ENCODE assay signal across 8 cellular contexts in genomic region chr1:156385534-156386031, GRCh38. TPM values are rescaled to one million over a fixed set of nuclear protein-coding genes. Genes with fewer than 3 reads are reported as not detected.
DNase-seq lines count a peak whose midpoint lies in the region; ATAC-seq and TF ChIP-seq lines count a peak whose summit lies in the region.

No MANE protein-coding gene starts in this region.

- no peak overlapping the region for H3K4me3 ChIP-seq in right cardiac atrium (ENCODE audit: low read length)
- no peak overlapping the region for H3K4me3 ChIP-seq in smooth muscle cell

- 13% methylated on average over 9 of the region's 9 CpGs for WGBS in right cardiac atrium
- 17% methylated on average over 9 of the region's 9 CpGs for WGBS in smooth muscle cell (ENCODE audit: low lambda C conversion rate)

- no peaks in the 10 kb centered on the region for H3K9me3 Mint-ChIP-seq in T-helper 2 cell treated with Interferon-gamma antibody and Interleukin-4, amounts not matched to agents 5 μg/mL and 100 μg/mL, for 36 hours

- H2AFZ ChIP-seq in smooth muscle cell (ENCODE audit: low read depth), result no peak overlapping the region

- no peaks in the 10 kb centered on the region for H4K20me1 ChIP-seq in smooth muscle cell (ENCODE audit: low read depth)

- H3K27me3 Mint-ChIP-seq in T-helper 2 cell treated with Interferon-gamma antibody and Interleukin-4, amounts not matched to agents 5 μg/mL and 100 μg/mL, for 36 hours (ENCODE audit: low read depth), result peaks cover 43% of the 10 kb centered on the region

- H3K9ac ChIP-seq in smooth muscle cell (ENCODE audit: low read depth), result no peak overlapping the region

- no peaks in the 10 kb centered on the region for H3F3A ChIP-seq in smooth muscle cell (ENCODE audit: low read depth)

- H3K4me2 ChIP-seq in smooth muscle cell, result no peak overlapping the region

- H3K4me1 ChIP-seq in right cardiac atrium (ENCODE audit: control insufficient read depth, insufficient read depth, low read length), result no peaks in the 10 kb centered on the region
- peaks cover 15% of the 10 kb centered on the region for H3K4me1 ChIP-seq in smooth muscle cell (ENCODE audit: low read depth)

- no peaks in the 10 kb centered on the region for H3K79me2 ChIP-seq in smooth muscle cell (ENCODE audit: low read depth)

- H3K9me3 ChIP-seq in right cardiac atrium (ENCODE audit: control insufficient read depth, low read length), result no peaks in the 10 kb centered on the region
- H3K9me3 ChIP-seq in smooth muscle cell (replicated peaks; ENCODE audit: low read depth), result no peaks in the 10 kb centered on the region

- ATAC-seq in right cardiac atrium (peak; percentile 24 to 42), HG03025 (IDR thresholded peaks at IDR 0.05; ENCODE audit: low FRiP score, unreplicated experiment) (no peak), HG03175 (IDR thresholded peaks at IDR 0.05; ENCODE audit: unreplicated experiment) (no peak)

- no peaks in the 10 kb centered on the region for H3K36me3 ChIP-seq in smooth muscle cell (ENCODE audit: low read depth)

- H3K4me1 Mint-ChIP-seq in T-helper 2 cell treated with Interferon-gamma antibody and Interleukin-4, amounts not matched to agents 5 μg/mL and 100 μg/mL, for 36 hours (ENCODE audit: low read depth), result peaks cover 4% of the 10 kb centered on the region

- intact Hi-C loops in right cardiac atrium (cut with DNase I), result loop anchor here (1.0 to 10.0 kb wide), 7 partner anchors 57 to 269 kb away; partner anchors contain the start of genes GPATCH4 (in 1 of the 4) and HAPLN2 (in 1 of the 4)

- H3K4me3 Mint-ChIP-seq in T-helper 2 cell treated with Interferon-gamma antibody and Interleukin-4, amounts not matched to agents 5 μg/mL and 100 μg/mL, for 36 hours, result no peak overlapping the region

- no peaks in the 10 kb centered on the region for H3K36me3 Mint-ChIP-seq in T-helper 2 cell treated with Interferon-gamma antibody and Interleukin-4, amounts not matched to agents 5 μg/mL and 100 μg/mL, for 36 hours (ENCODE audit: low read depth)

- TF ChIP-seq CTCF in GM10266 (IDR thresholded peaks at IDR 0.05; ENCODE audit: control insufficient read depth, insufficient read depth, low read depth, missing control alignments) (peak; percentile 77), smooth muscle cell (IDR thresholded peaks at IDR 0.05; ENCODE audit: borderline replicate concordance, insufficient read depth, poor library complexity, severe bottlenecking) (peak; percentile 97)

- no peak overlapping the region for H3K27ac Mint-ChIP-seq in T-helper 2 cell treated with Interferon-gamma antibody and Interleukin-4, amounts not matched to agents 5 μg/mL and 100 μg/mL, for 36 hours

- no peak overlapping the region for H3K27ac ChIP-seq in right cardiac atrium (ENCODE audit: low read length)
- H3K27ac ChIP-seq in smooth muscle cell (ENCODE audit: low read depth), result no peak overlapping the region

- H3K27me3 ChIP-seq in right cardiac atrium (ENCODE audit: control insufficient read depth, insufficient read depth), result no peaks in the 10 kb centered on the region
- H3K27me3 ChIP-seq in smooth muscle cell (ENCODE audit: low read depth), result peaks cover 21% of the 10 kb centered on the region

- DNase-seq in GM10266 (ENCODE audit: extremely low spot score) (peak; percentile 86), NCI-H187 (lab: John Stamatoyannopoulos, UW) (peak; percentile 72 to 78), amygdala (lab: John Stamatoyannopoulos, UW) (peak in 53 of 56 donors; percentile 27 to 90 (median 61)), right cardiac atrium (peak in 2 of 3 donors; percentile 45 to 73), smooth muscle cell (lab: John Stamatoyannopoulos, UW; ENCODE audit: unreplicated experiment) (peak; percentile 17)
- peak; percentile 57 for DNase-seq in T-helper 2 cell treated with Interferon-gamma antibody and Interleukin-4, amounts not matched to agents 5 μg/mL and 100 μg/mL, for 36 hours (ENCODE audit: low spot score)

RNA-seq across cellular contexts. Expression of gene RHBG, which starts 16.6 kb away (rescaled TPM):
- total RNA-seq in right cardiac atrium (not detected), smooth muscle cell (0.63 TPM in 1 of 2 replicates, not detected in the other)
- polyA plus RNA-seq in right cardiac atrium (0.20 TPM), smooth muscle cell (0.09 TPM in 1 of 2 replicates, not detected in the other)

RNA-seq across cellular contexts. Expression of gene TSACC, which starts 47.3 kb away (rescaled TPM):
- total RNA-seq in right cardiac atrium (not detected), smooth muscle cell (0.54 and 2.9 TPM in 2 replicates)
- polyA plus RNA-seq in right cardiac atrium (0.38 TPM), smooth muscle cell (0.72 TPM in 1 of 2 replicates, not detected in the other)

RNA-seq across cellular contexts. Expression of gene CCT3, which starts 47.5 kb away (rescaled TPM):
- total RNA-seq in right cardiac atrium, result 100 to 1,000 TPM; 126 to 151 (median 138) TPM
- 125 TPM for polyA plus RNA-seq in right cardiac atrium
- total RNA-seq in smooth muscle cell, result 147 and 178 TPM in 2 replicates
- 179 and 182 TPM in 2 replicates for polyA plus RNA-seq in smooth muscle cell

Comparison
In these comparisons a context has a peak if more than half of its experiments do, and no peak if none do; other contexts are left out.
1. DNase-seq: peak in every context shown above with its lines; median percentile 86 in GM10266; 75 in NCI-H187; 61 in amygdala; 59 in right cardiac atrium; 57 in T-helper 2 cell treated with Interferon-gamma antibody and Interleukin-4, amounts not matched to agents 5 μg/mL and 100 μg/mL, for 36 hours; 17 in smooth muscle cell.
2. ATAC-seq: peak in right cardiac atrium (2 of 2); none in HG03025 (single experiment) and HG03175 (single experiment).